In genomic region chr11:66345316-66345649, GRCh38 we compare ENCODE assay signal across 1 cellular context.
TF ChIP-seq lines count a peak whose summit lies in the region.

No MANE protein-coding gene starts in this region.

TF ChIP-seq in HCT116, 20 proteins besides CTCF, POLR2A, EP300 and RAD21 (continued from another document):
- no peak for TF ChIP-seq REST (IDR thresholded peaks at IDR 0.05; ENCODE audit: low read depth)
